8 cellular contexts compared by ENCODE assay signal in the genomic region with DNA sequence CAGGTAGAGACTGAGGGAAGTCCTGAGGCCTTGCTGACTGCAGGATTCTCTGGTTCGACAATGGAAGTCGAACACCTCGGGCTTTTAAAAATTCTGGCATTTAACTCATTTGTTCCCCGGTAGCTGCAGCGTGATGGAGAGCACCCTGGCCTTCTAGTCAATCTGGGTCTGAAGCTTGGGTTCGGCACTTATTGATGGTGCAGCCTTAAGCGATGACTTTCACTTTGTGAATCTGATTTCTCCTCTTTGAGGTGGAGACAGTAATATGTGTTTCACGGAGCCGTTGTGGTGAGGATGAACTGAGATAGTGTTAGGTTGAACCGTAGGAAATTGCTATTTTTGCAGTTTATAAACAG. TPM values are rescaled to one million over a fixed set of nuclear protein-coding genes. Genes with fewer than 3 reads are reported as not detected.
DNase-seq lines count a peak whose midpoint lies in the region; ATAC-seq, FAIRE-seq and TF ChIP-seq lines count a peak whose summit lies in the region.

No MANE protein-coding gene starts in this region.

- CTCF ChIA-PET in activated CD8-positive, alpha-beta T cell treated with anti-CD3 and anti-CD28 coated beads, Interleukin-2, amount 10 ng/mL, durations not matched to agents 7 days and 5 days (lab: Charles Lee), result interaction anchor here (0.7 to 2.6 kb wide), 11 partner anchors 10 to 277 kb away, joined by 3 to 17 read pairs (median 3); partner anchors contain the start of gene GRAMD2A

- H3K27me3 Mint-ChIP-seq in activated CD8-positive, alpha-beta T cell treated with anti-CD3 and anti-CD28 coated beads, Interleukin-2, amount 10 ng/mL, durations not matched to agents 7 days and 5 days (ENCODE audit: low read depth), result peaks cover 3% of the 10 kb centered on the region
- H3K27me3 Mint-ChIP-seq in stimulated activated naive CD8-positive, alpha-beta T cell treated with anti-CD3 and anti-CD28 coated beads, Interleukin-15, amount 100 ng/mL, for 72 hours, result no peaks in the 10 kb centered on the region

- POLR2A ChIA-PET in activated CD8-positive, alpha-beta T cell treated with anti-CD3 and anti-CD28 coated beads, Interleukin-2, amount 10 ng/mL, durations not matched to agents 7 days and 5 days (lab: Charles Lee), result interaction anchor here (0.8 to 1.8 kb wide), 3 partner anchors 36 to 46 kb away, joined by 3 to 13 read pairs (median 3); partner anchors contain the start of gene PKM

- no peaks in the 10 kb centered on the region for H3K4me1 ChIP-seq in iPS-15b (ENCODE audit: control insufficient read depth, insufficient read depth, low read length)

- peaks cover 34% of the 10 kb centered on the region for H3K4me1 Mint-ChIP-seq in activated CD8-positive, alpha-beta T cell treated with anti-CD3 and anti-CD28 coated beads, Interleukin-2, amount 10 ng/mL, durations not matched to agents 7 days and 5 days (ENCODE audit: low read depth)
- peaks cover 41% of the 10 kb centered on the region for H3K4me1 Mint-ChIP-seq in stimulated activated naive CD8-positive, alpha-beta T cell treated with anti-CD3 and anti-CD28 coated beads, Interleukin-15, amount 100 ng/mL, for 72 hours

- peak overlapping the region; percentile 82 for H3K27ac Mint-ChIP-seq in activated CD8-positive, alpha-beta T cell treated with anti-CD3 and anti-CD28 coated beads, Interleukin-2, amount 10 ng/mL, durations not matched to agents 7 days and 5 days
- peak overlapping the region; percentile 92 to 93 for H3K27ac Mint-ChIP-seq in stimulated activated naive CD8-positive, alpha-beta T cell treated with anti-CD3 and anti-CD28 coated beads, Interleukin-15, amount 100 ng/mL, for 72 hours

- no peaks in the 10 kb centered on the region for H3K27me3 ChIP-seq in iPS-15b (ENCODE audit: control insufficient read depth, insufficient read depth, low read length)

- peak overlapping the region; percentile 0 for H3K9ac ChIP-seq in iPS-15b (ENCODE audit: low read depth, low read length)

- peak; percentile 43 for DNase-seq in NOMO-1 treated with DMSO at 0.1 percent for 48 hours (lab: John Stamatoyannopoulos, UW; ENCODE audit: unreplicated experiment)
- DNase-seq in NOMO-1 (lab: John Stamatoyannopoulos, UW; ENCODE audit: unreplicated experiment in 2 of 2), result no peak
- no peak for DNase-seq in activated CD8-positive, alpha-beta T cell treated with anti-CD3 and anti-CD28 coated beads, Interleukin-2, amount 10 ng/mL, durations not matched to agents 7 days and 5 days
- no peak for DNase-seq in stimulated activated naive CD8-positive, alpha-beta T cell treated with anti-CD3 and anti-CD28 coated beads, Interleukin-15, amount 100 ng/mL, for 72 hours
- DNase-seq in globus pallidus (ENCODE audit: low spot score), result no peak
- no peak for DNase-seq in GM12891 (ENCODE audit: insufficient read length, low spot score)

- peak overlapping the region; percentile 85 for H3K4me3 Mint-ChIP-seq in activated CD8-positive, alpha-beta T cell treated with anti-CD3 and anti-CD28 coated beads, Interleukin-2, amount 10 ng/mL, durations not matched to agents 7 days and 5 days
- peak overlapping the region; percentile 89 for H3K4me3 Mint-ChIP-seq in stimulated activated naive CD8-positive, alpha-beta T cell treated with anti-CD3 and anti-CD28 coated beads, Interleukin-15, amount 100 ng/mL, for 72 hours

- no peaks in the 10 kb centered on the region for H3K9me3 Mint-ChIP-seq in activated CD8-positive, alpha-beta T cell treated with anti-CD3 and anti-CD28 coated beads, Interleukin-2, amount 10 ng/mL, durations not matched to agents 7 days and 5 days (ENCODE audit: insufficient read depth)
- H3K9me3 Mint-ChIP-seq in stimulated activated naive CD8-positive, alpha-beta T cell treated with anti-CD3 and anti-CD28 coated beads, Interleukin-15, amount 100 ng/mL, for 72 hours, result no peaks in the 10 kb centered on the region

- TF ChIP-seq POLR2A in GM12891 (IDR thresholded peaks at IDR 0.05; ENCODE audit: low read depth, low read length), result no peak; the same call in 1 of the 2 replicates

- FAIRE-seq in GM12891 (lab: Jason Lieb, UNC), result no peak

- no peaks in the 10 kb centered on the region for H3K9me3 ChIP-seq in iPS-15b (ENCODE audit: control insufficient read depth, insufficient read depth, low read length)

- peaks cover 10% of the 10 kb centered on the region for H3K36me3 Mint-ChIP-seq in activated CD8-positive, alpha-beta T cell treated with anti-CD3 and anti-CD28 coated beads, Interleukin-2, amount 10 ng/mL, durations not matched to agents 7 days and 5 days (ENCODE audit: low read depth)

- no peak for ATAC-seq in activated CD8-positive, alpha-beta T cell treated with anti-CD3 and anti-CD28 coated beads, Interleukin-2, amount 10 ng/mL, durations not matched to agents 7 days and 5 days
- peak; percentile 2 for ATAC-seq in stimulated activated naive CD8-positive, alpha-beta T cell treated with anti-CD3 and anti-CD28 coated beads, Interleukin-15, amount 100 ng/mL, for 72 hours
- ATAC-seq in HG03108 (IDR thresholded peaks at IDR 0.05; ENCODE audit: unreplicated experiment), result no peak

- peak overlapping the region; percentile 74 for H3K4me3 ChIP-seq in iPS-15b (ENCODE audit: low read depth, low read length)

- peaks cover 3% of the 10 kb centered on the region for H3K36me3 ChIP-seq in iPS-15b (ENCODE audit: control insufficient read depth, insufficient read depth, low read length)

TF ChIP-seq in GM12891, 5 proteins besides CTCF, POLR2A, EP300 and RAD21:
- TF ChIP-seq SPI1 (IDR thresholded peaks at IDR 0.05; ENCODE audit: low read depth, low read length) (no peak), POU2F2 (IDR thresholded peaks at IDR 0.05; ENCODE audit: low read depth, low read length) (no peak), PAX5 (IDR thresholded peaks at IDR 0.05; ENCODE audit: insufficient read depth, low read length, severe bottlenecking) (no peak), POLR2AphosphoS5 (IDR thresholded peaks at IDR 0.05; ENCODE audit: low read depth, low read length) (no peak), TAF1 (IDR thresholded peaks at IDR 0.05; ENCODE audit: low read depth, low read length) (no peak)

RNA-seq across cellular contexts. Expression of gene PARP6, which starts 0.6 kb away (rescaled TPM):
- total RNA-seq in activated CD8-positive, alpha-beta T cell treated with anti-CD3 and anti-CD28 coated beads, Interleukin-2, amount 10 ng/mL, durations not matched to agents 7 days and 5 days, result 10 to 100 TPM; 54.0 to 57.0 TPM
- polyA plus RNA-seq in GM12891 (2012; ENCODE audit: low read depth, missing spikeins), result 32.6 TPM

RNA-seq across cellular contexts. Expression of gene PKM, which starts 42.0 kb away (rescaled TPM):
- total RNA-seq in activated CD8-positive, alpha-beta T cell treated with anti-CD3 and anti-CD28 coated beads, Interleukin-2, amount 10 ng/mL, durations not matched to agents 7 days and 5 days, result 1,000 to 10,000 TPM; 1,272 to 1,311 TPM
- 1,892 TPM for polyA plus RNA-seq in GM12891 (2012; ENCODE audit: low read depth, missing spikeins)

RNA-seq across cellular contexts. Expression of gene CELF6, which starts 47.0 kb away (rescaled TPM):
- total RNA-seq in activated CD8-positive, alpha-beta T cell treated with anti-CD3 and anti-CD28 coated beads, Interleukin-2, amount 10 ng/mL, durations not matched to agents 7 days and 5 days, result under 1 TPM; 0.45 to 0.70 TPM
- polyA plus RNA-seq in GM12891 (2012; ENCODE audit: low read depth, missing spikeins), result 0.31 TPM
